ENCODE assay signal across 1 cellular context in the genomic region with DNA sequence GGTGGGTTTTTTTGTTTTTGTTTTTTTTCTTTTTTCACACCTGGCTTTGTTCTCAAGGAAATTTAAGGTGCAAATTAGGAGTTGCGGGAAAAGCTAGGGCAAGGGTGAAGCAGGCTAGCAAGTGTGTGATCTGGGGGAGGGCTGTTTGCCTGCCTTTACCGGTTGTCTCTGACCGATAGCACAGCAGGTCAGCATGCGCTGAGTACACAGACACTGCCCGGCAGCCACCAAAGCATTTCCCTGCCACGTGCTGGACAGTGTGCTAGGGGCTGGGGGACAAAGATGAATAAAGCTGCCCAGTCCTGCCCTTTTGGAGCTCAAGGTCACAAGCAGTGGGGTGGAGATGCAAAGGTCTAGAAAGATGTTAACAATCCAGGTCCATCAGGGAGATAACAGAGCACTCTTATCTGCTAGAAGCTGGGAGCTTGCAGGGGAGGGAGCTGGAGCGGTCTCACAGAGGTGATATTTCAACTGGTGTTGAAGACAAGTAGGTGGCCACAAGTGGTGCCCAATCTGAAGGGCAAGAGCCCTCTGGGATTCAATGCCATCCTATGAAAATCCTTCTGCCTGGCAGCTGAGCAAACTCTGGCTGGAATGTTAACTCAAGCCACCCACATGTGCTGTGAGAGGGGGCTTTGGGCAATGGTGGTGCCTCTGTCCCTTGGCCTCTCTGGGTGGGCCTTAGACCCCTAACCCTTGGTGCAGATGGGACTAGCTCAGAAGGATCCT.
TF ChIP-seq lines count a peak whose summit lies in the region.

No MANE protein-coding gene starts in this region.

TF ChIP-seq in IMR-90, 13 proteins besides CTCF, POLR2A, EP300 and RAD21 (continued from another document):
- TF ChIP-seq RCOR1 (IDR thresholded peaks at IDR 0.05; ENCODE audit: insufficient replicate concordance, low read length) = no peak
- no peak for TF ChIP-seq USF2 (IDR thresholded peaks at IDR 0.05; ENCODE audit: low read depth, low read length)
- TF ChIP-seq CEBPB (IDR thresholded peaks at IDR 0.05; ENCODE audit: low read depth, low read length) = no peak
- no peak for TF ChIP-seq FOS (IDR thresholded peaks at IDR 0.05; ENCODE audit: low read depth, low read length)
- TF ChIP-seq MAFK (IDR thresholded peaks at IDR 0.05; ENCODE audit: low read depth, low read length) = no peak
- TF ChIP-seq SMC3 (IDR thresholded peaks at IDR 0.05; ENCODE audit: low read depth, low read length) = no peak
